Comparison of ENCODE assay signal across 1 cellular context in genomic region chr9:130175355-130175754, GRCh38.
TF ChIP-seq lines count a peak whose summit lies in the region.

No MANE protein-coding gene starts in this region.

TF ChIP-seq in K562, 482 proteins besides CTCF, POLR2A, EP300 and RAD21:
- TF ChIP-seq ERF (CRISPR knock-in tag; IDR thresholded peaks at IDR 0.05) (no peak), CHCHD3 (CRISPR knock-in tag; IDR thresholded peaks at IDR 0.05) (no peak), NELFE (IDR thresholded peaks at IDR 0.05; ENCODE audit: insufficient read depth, insufficient read length) (no peak), ZNF830 (CRISPR knock-in tag; IDR thresholded peaks at IDR 0.05) (no peak), HBP1 (CRISPR knock-in tag; IDR thresholded peaks at IDR 0.05) (no peak), POLR2H (tag; IDR thresholded peaks at IDR 0.05; ENCODE audit: low read depth) (no peak), TAF7 (tag; IDR thresholded peaks at IDR 0.05) (no peak), ZBTB8A (IDR thresholded peaks at IDR 0.05; ENCODE audit: partially characterized antibody) (no peak)
- TF ChIP-seq, protein P1, sequence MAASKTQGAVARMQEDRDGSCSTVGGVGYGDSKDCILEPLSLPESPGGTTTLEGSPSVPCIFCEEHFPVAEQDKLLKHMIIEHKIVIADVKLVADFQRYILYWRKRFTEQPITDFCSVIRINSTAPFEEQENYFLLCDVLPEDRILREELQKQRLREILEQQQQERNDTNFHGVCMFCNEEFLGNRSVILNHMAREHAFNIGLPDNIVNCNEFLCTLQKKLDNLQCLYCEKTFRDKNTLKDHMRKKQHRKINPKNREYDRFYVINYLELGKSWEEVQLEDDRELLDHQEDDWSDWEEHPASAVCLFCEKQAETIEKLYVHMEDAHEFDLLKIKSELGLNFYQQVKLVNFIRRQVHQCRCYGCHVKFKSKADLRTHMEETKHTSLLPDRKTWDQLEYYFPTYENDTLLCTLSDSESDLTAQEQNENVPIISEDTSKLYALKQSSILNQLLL (CRISPR knock-in tag; IDR thresholded peaks at IDR 0.05; ENCODE audit: borderline replicate concordance) = no peak
TF ChIP-seq in K562: peak in this region for 0.
